ENCODE assay signal across 7 cellular contexts in the genomic region with DNA sequence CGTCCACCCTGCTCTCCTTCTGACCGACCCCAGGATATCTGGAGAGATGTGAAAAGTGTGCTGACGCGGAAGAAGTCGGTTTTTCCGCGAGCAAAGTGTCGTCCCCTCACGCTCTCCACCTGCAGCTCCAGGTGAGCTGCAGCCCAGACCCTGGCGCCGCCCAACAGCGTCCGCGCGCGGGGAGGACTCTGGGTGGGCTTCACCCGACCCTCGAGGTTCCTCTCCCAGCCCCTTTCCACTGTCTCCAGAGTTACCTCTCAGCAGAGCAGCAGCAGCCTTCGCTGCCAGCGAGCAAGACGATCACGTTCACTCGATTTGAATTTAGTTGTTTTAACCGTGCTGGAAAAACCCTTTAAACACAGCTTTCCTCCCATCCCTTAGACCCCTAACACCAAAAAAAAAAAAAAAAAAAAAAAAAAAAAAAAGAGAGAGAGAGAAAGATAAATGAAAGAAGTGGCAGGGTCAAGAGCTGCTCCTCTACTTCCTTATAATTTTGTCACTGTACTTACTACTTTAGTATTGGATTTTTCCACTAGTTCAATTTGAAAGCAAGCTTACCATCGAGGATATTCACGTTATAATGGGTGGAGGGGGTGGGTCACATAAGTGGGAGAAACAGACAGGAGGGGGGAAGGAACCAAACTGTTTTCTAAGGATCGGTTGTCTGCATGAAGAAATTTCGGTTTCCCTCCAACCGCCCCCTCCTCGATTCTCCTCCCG. TPM values are rescaled to one million over a fixed set of nuclear protein-coding genes. Genes with fewer than 3 reads are reported as not detected.
DNase-seq lines count a peak whose midpoint lies in the region; ATAC-seq and TF ChIP-seq lines count a peak whose summit lies in the region.

No MANE protein-coding gene starts in this region.

- H4K20me1 ChIP-seq in fibroblast of lung (ENCODE audit: control insufficient read depth, extremely low read depth, insufficient read depth, low read length), result no peaks in the 10 kb centered on the region

- H3K36me3 Mint-ChIP-seq in T-helper 1 cell treated with Interleukin-12 subunit alpha and Interleukin-12 subunit beta and Interleukin-4 antibody, amounts not matched to agents 30 μg/mL and 1 μg/mL, for 36 hours (ENCODE audit: low read depth), result peaks cover 2% of the 10 kb centered on the region
- no peaks in the 10 kb centered on the region for H3K36me3 Mint-ChIP-seq in neural crest cell (ENCODE audit: low read depth)

- no peaks in the 10 kb centered on the region for H3K27me3 ChIP-seq in fibroblast of lung (ENCODE audit: control insufficient read depth, insufficient read depth, low read length)

- no peaks in the 10 kb centered on the region for H3K9me3 Mint-ChIP-seq in T-helper 1 cell treated with Interleukin-12 subunit alpha and Interleukin-12 subunit beta and Interleukin-4 antibody, amounts not matched to agents 30 μg/mL and 1 μg/mL, for 36 hours
- H3K9me3 Mint-ChIP-seq in neural crest cell, result no peaks in the 10 kb centered on the region

- H3K4me1 ChIP-seq in fibroblast of lung (ENCODE audit: control insufficient read depth, extremely low read depth, insufficient read depth, low read length), result peaks cover 2% of the 10 kb centered on the region

- peak overlapping the region; percentile 84 for H3K27ac Mint-ChIP-seq in T-helper 1 cell treated with Interleukin-12 subunit alpha and Interleukin-12 subunit beta and Interleukin-4 antibody, amounts not matched to agents 30 μg/mL and 1 μg/mL, for 36 hours
- H3K27ac Mint-ChIP-seq in neural crest cell (ENCODE audit: unreplicated experiment), result no peak overlapping the region

- H2AFZ ChIP-seq in fibroblast of lung (ENCODE audit: low read length), result peak overlapping the region; percentile 96

- H3K27ac ChIP-seq in fibroblast of lung (ENCODE audit: insufficient read depth, low read length), result peak overlapping the region; percentile 85

- no peaks in the 10 kb centered on the region for H3K36me3 ChIP-seq in fibroblast of lung (ENCODE audit: control insufficient read depth, insufficient read depth, low read length)

- peak overlapping the region; percentile 76 for H3K9ac ChIP-seq in fibroblast of lung (ENCODE audit: insufficient read depth, low read length)

- peak overlapping the region; percentile 98 for H3K4me3 Mint-ChIP-seq in T-helper 1 cell treated with Interleukin-12 subunit alpha and Interleukin-12 subunit beta and Interleukin-4 antibody, amounts not matched to agents 30 μg/mL and 1 μg/mL, for 36 hours
- peak overlapping the region; percentile 94 for H3K4me3 Mint-ChIP-seq in neural crest cell

- H3K9me3 ChIP-seq in fibroblast of lung (ENCODE audit: control insufficient read depth, insufficient read depth, low read depth, low read length), result no peaks in the 10 kb centered on the region

- H3K79me2 ChIP-seq in fibroblast of lung (ENCODE audit: control insufficient read depth, insufficient read depth, low read length), result peaks cover 22% of the 10 kb centered on the region

- ATAC-seq in GM18498 (IDR thresholded peaks at IDR 0.05; ENCODE audit: unreplicated experiment) (peak; percentile 7), HG02763 (IDR thresholded peaks at IDR 0.05; ENCODE audit: unreplicated experiment) (peak; percentile 3)

- TF ChIP-seq CTCF in fibroblast of lung (conservative IDR thresholded peaks at IDR 0.05 in 1 of 2, IDR thresholded peaks at IDR 0.05 in 1 of 2; ENCODE audit: low read depth in 1 of 2, low read length in 2 of 2) (no peak), neural crest cell (conservative IDR thresholded peaks at IDR 0.05) (no peak)

- peak in 1 of 2 donors; percentile 21 for DNase-seq in fibroblast of lung (ENCODE audit: low read depth in 2 of 2)
- no peak for DNase-seq in neural crest cell (ENCODE audit: low read depth, low spot score)
- no peak for DNase-seq in epidermal melanocyte (ENCODE audit: insufficient read length, low spot score)
- no peak for DNase-seq in DMS79 treated with DMSO at 0.1 percent for 48 hours (lab: John Stamatoyannopoulos, UW)

- H3K4me1 Mint-ChIP-seq in T-helper 1 cell treated with Interleukin-12 subunit alpha and Interleukin-12 subunit beta and Interleukin-4 antibody, amounts not matched to agents 30 μg/mL and 1 μg/mL, for 36 hours (ENCODE audit: low read depth), result peaks cover 22% of the 10 kb centered on the region
- H3K4me1 Mint-ChIP-seq in neural crest cell, result peaks cover 15% of the 10 kb centered on the region

- peak overlapping the region; percentile 88 for H3K4me2 ChIP-seq in fibroblast of lung (ENCODE audit: extremely low read depth, insufficient read depth, low read length)

- H3K27me3 Mint-ChIP-seq in T-helper 1 cell treated with Interleukin-12 subunit alpha and Interleukin-12 subunit beta and Interleukin-4 antibody, amounts not matched to agents 30 μg/mL and 1 μg/mL, for 36 hours (ENCODE audit: low read depth), result peaks cover 68% of the 10 kb centered on the region
- H3K27me3 Mint-ChIP-seq in neural crest cell (ENCODE audit: low read depth), result peaks cover 89% of the 10 kb centered on the region

- H3K4me3 ChIP-seq in fibroblast of lung (replicated peaks in 1 of 4; ENCODE audit: control extremely low read depth in 1 of 4, insufficient read depth in 1 of 4, low read depth in 3 of 4, low read length in 4 of 4), result peak overlapping the region; percentile 73 to 91 (median 84)

RNA-seq across cellular contexts. Expression of a gene that starts 0.8 kb away (rescaled TPM):
- total RNA-seq in fibroblast of lung (4.4 and 7.4 TPM in 2 replicates), neural crest cell (0.21 and 0.30 TPM in 2 replicates)
- 1.9 and 9.9 TPM in 2 replicates for polyA plus RNA-seq in fibroblast of lung
- 1.2 and 5.3 TPM in 2 replicates for polyA plus RNA-seq in fibroblast of lung (2012)
- polyA minus RNA-seq in fibroblast of lung (ENCODE audit: low replicate concordance), result 6.4 and 20.5 TPM in 2 replicates
